ENCODE assay signal across 25 cellular contexts in genomic region chr9:86545085-86545484, GRCh38.
DNase-seq lines count a peak whose midpoint lies in the region; ATAC-seq, FAIRE-seq and TF ChIP-seq lines count a peak whose summit lies in the region.
"Had no signal": no experiment of that assay in that cellular context is flagged by ENCODE, and none has a peak within 500 bp of the region (broad histone marks: within the 10 kb centered on the region; RNA-seq: fewer than 3 reads in every experiment).

No MANE protein-coding gene starts in this region.

- H3K4me1 ChIP-seq in GM23338 (ENCODE audit: insufficient read depth) (peaks cover 46% of the 10 kb centered on the region), astrocyte (ENCODE audit: insufficient read depth, low read length) (peaks cover 10% of the 10 kb centered on the region), upper lobe of right lung (no peaks in the 10 kb centered on the region)
- H3K4me1 ChIP-seq: BE2C had no signal

- H3K36me3 Mint-ChIP-seq in GM23338 (ENCODE audit: low read depth): no peaks in the 10 kb centered on the region
- no peaks in the 10 kb centered on the region for H3K36me3 Mint-ChIP-seq in astrocyte (ENCODE audit: low read depth, unreplicated experiment)

- H3K36me3 ChIP-seq in GM23338 (ENCODE audit: insufficient read depth): no peaks in the 10 kb centered on the region
- no peaks in the 10 kb centered on the region for H3K36me3 ChIP-seq in astrocyte (ENCODE audit: insufficient read depth, low read length)
- H3K36me3 ChIP-seq in upper lobe of right lung: no peaks in the 10 kb centered on the region
- H3K36me3 ChIP-seq: BE2C had no signal

- H2AFZ ChIP-seq in GM23338 (peak overlapping the region; percentile 28), astrocyte (ENCODE audit: low read depth, low read length) (no peak overlapping the region)

- H3K27me3 ChIP-seq in GM23338 (ENCODE audit: insufficient read depth): no peaks in the 10 kb centered on the region
- no peaks in the 10 kb centered on the region for H3K27me3 ChIP-seq in astrocyte (ENCODE audit: insufficient read depth, low read length)
- no peaks in the 10 kb centered on the region for H3K27me3 ChIP-seq in upper lobe of right lung
- H3K27me3 ChIP-seq: BE2C had no signal

- no peaks in the 10 kb centered on the region for H3F3A ChIP-seq in GM23338 (replicated peaks; ENCODE audit: low read depth)

- FAIRE-seq in astrocyte (lab: Jason Lieb, UNC): peak; percentile 55
- FAIRE-seq: D721Med had no signal

- no peak for TF ChIP-seq CTCF in GM23338 (conservative IDR thresholded peaks at IDR 0.05; ENCODE audit: low read depth in 2 of 2)
- TF ChIP-seq CTCF in astrocyte (IDR thresholded peaks at IDR 0.05; ENCODE audit: insufficient read depth, low read depth, low read length): no peak
- no peak for TF ChIP-seq CTCF in upper lobe of right lung (IDR thresholded peaks at IDR 0.05)

- H3K9me3 ChIP-seq in astrocyte (ENCODE audit: insufficient read depth, low read depth, low read length) (no peaks in the 10 kb centered on the region), upper lobe of right lung (no peaks in the 10 kb centered on the region)
- H3K9me3 ChIP-seq: BE2C had no signal

- H3K4me3 ChIP-seq in GM23338 (no peak overlapping the region), astrocyte (ENCODE audit: insufficient read depth, low read depth, low read length) (no peak overlapping the region), upper lobe of right lung (no peak overlapping the region)

- intact Hi-C loops in upper lobe of right lung (cut with DNase I): no loop called here

- H3K9me3 Mint-ChIP-seq in GM23338 (no peaks in the 10 kb centered on the region; the same call in 2 of the 3 replicates), astrocyte (ENCODE audit: unreplicated experiment) (no peaks in the 10 kb centered on the region)

- H3K27ac Mint-ChIP-seq in GM23338 (no peak overlapping the region), astrocyte (ENCODE audit: unreplicated experiment) (no peak overlapping the region)

- no peaks in the 10 kb centered on the region for H3K79me2 ChIP-seq in GM23338 (replicated peaks; ENCODE audit: insufficient read depth)
- H3K79me2 ChIP-seq in astrocyte (ENCODE audit: insufficient read depth, low read length): no peaks in the 10 kb centered on the region

- H3K4me3 Mint-ChIP-seq in GM23338 (no peak overlapping the region), astrocyte (ENCODE audit: unreplicated experiment) (no peak overlapping the region)

- peak; percentile 43 for DNase-seq in AG08395 (ENCODE audit: low spot score)
- no peak for DNase-seq in GM23338 (ENCODE audit: low spot score)
- no peak for DNase-seq in astrocyte (ENCODE audit: low read depth)
- peak; percentile 32 for DNase-seq in left kidney (ENCODE audit: low read depth, low spot score)
- DNase-seq in GM19238 (ENCODE audit: insufficient read length, low spot score): no peak
- DNase-seq in upper lobe of right lung: no peak
- DNase-seq: 8988T; BE2C; DMS53; EL; GF-D8; KBM-7; NCI-H1092 treated with DMSO at 0.1 percent for 48 hours; NCI-H1436 treated with DMSO at 0.1 percent for 48 hours; NCI-H1930; NCI-H2227 treated with DMSO at 0.1 percent for 48 hours; NCI-H510A treated with DMSO at 0.1 percent for 48 hours; NCI-H774; NK-92 treated with Interleukin-12 subunit alpha and Interleukin-12 subunit beta, amount 100 ng/mL, for 24 hours; SIG-M5; T-helper 1 cell had no signal

- no peak overlapping the region; the same call in 1 of the 2 replicates for H3K27ac ChIP-seq in GM23338 (ENCODE audit: low read depth)
- H3K27ac ChIP-seq in astrocyte (ENCODE audit: low read depth, low read length): no peak overlapping the region
- H3K27ac ChIP-seq in upper lobe of right lung: no peak overlapping the region

- H3K27me3 Mint-ChIP-seq in GM23338 (ENCODE audit: insufficient read depth, low read depth, poor library complexity) (peaks cover 2% of the 10 kb centered on the region), astrocyte (ENCODE audit: low read depth, unreplicated experiment) (no peaks in the 10 kb centered on the region)

- H4K20me1 ChIP-seq in GM23338 (replicated peaks; ENCODE audit: insufficient read depth) (no peaks in the 10 kb centered on the region), astrocyte (ENCODE audit: insufficient read depth, low read length) (no peaks in the 10 kb centered on the region)

- peaks cover 45% of the 10 kb centered on the region for H3K4me1 Mint-ChIP-seq in GM23338
- peaks cover 2% of the 10 kb centered on the region for H3K4me1 Mint-ChIP-seq in astrocyte (ENCODE audit: low read depth, unreplicated experiment)

- H3K9ac ChIP-seq in astrocyte (ENCODE audit: low read length): no peak overlapping the region

- H3K9me2 ChIP-seq in GM23338 (ENCODE audit: insufficient read depth): peaks cover 25% of the 10 kb centered on the region

- H3K4me2 ChIP-seq in GM23338 (peak overlapping the region; percentile 16; the same call in 1 of the 2 replicates), astrocyte (ENCODE audit: low read length) (no peak overlapping the region)

- ATAC-seq in GM23338: no peak
- no peak for ATAC-seq in HG03045 (IDR thresholded peaks at IDR 0.05; ENCODE audit: unreplicated experiment)
- ATAC-seq in upper lobe of right lung: no peak
- ATAC-seq in HG02759 (IDR thresholded peaks at IDR 0.05; ENCODE audit: unreplicated experiment): no peak
- ATAC-seq: Panc1 had no signal

TF ChIP-seq in GM23338, 12 proteins besides CTCF, POLR2A, EP300 and RAD21 (continues in another document):
- TF ChIP-seq POLR2AphosphoS5 (IDR thresholded peaks at IDR 0.05; ENCODE audit: low read depth) (no peak), REST (IDR thresholded peaks at IDR 0.05; ENCODE audit: unreplicated experiment) (no peak), EZH2phosphoT487 (IDR thresholded peaks at IDR 0.05; ENCODE audit: unreplicated experiment) (no peak), JUNB (IDR thresholded peaks at IDR 0.05; ENCODE audit: unreplicated experiment) (no peak), CREB1 (CRISPR knock-in tag; IDR thresholded peaks at IDR 0.05; ENCODE audit: low read depth) (no peak), ZNF114 (CRISPR knock-in tag; IDR thresholded peaks at IDR 0.05) (no peak), ZNF331 (CRISPR knock-in tag; IDR thresholded peaks at IDR 0.05; ENCODE audit: low read depth) (no peak), EZH2 (IDR thresholded peaks at IDR 0.05; ENCODE audit: low read depth, unreplicated experiment) (no peak)

Comparison
In these comparisons a context has a peak if more than half of its experiments do, and no peak if none do; other contexts are left out.
1. DNase-seq: peak in AG08395 (single experiment) and left kidney (single experiment); none in GM23338 (single experiment), astrocyte (single experiment), GM19238 (single experiment) and upper lobe of right lung (single experiment).